1 cellular context compared by ENCODE assay signal in the genomic region with DNA sequence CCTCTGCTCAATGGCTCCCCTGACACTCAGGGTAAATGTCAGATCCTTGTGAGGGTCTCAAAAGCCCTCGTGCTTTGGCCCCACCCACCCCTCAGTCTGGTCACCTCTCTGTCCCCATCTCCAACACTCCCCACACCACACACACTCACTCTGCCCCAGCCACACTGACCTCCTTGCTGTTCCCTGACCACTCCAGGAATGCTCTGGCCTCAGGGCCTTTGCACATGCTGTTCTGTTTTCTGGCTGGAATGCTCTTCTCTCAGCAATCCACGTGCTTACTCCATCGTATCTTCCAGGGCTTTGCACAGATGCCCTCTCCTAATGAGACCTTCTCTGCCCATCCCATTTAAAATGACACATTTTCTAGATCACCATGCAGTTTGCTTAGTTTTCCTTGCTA.
TF ChIP-seq lines count a peak whose summit lies in the region.

No MANE protein-coding gene starts in this region.

TF ChIP-seq in H1, 55 proteins besides CTCF, POLR2A, EP300 and RAD21:
- TF ChIP-seq KDM1A (IDR thresholded peaks at IDR 0.05; ENCODE audit: borderline replicate concordance, low read length): peak; percentile 82; the same call in 1 of the 2 replicates
- TF ChIP-seq NRF1 (IDR thresholded peaks at IDR 0.05; ENCODE audit: low read depth, low read length): no peak
